In the genomic region with DNA sequence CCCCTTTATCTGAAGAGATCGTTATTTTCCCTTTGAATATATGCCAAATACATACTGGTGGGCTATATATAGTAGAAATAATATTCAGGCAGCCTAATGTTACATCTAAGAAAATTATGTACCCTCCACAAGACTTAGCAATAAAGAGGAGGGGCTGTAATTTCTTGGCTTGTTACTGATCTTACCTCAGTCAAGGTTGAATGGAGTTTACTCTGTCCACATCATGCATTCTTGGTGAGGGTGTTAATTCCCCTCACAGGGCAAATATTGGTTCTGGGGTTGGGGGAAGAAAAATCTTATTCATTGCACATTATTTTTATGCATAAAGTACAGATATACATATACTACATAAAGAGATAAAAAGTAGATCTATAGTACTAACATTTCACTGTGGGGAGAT, we compare ENCODE assay signal across 25 cellular contexts.
DNase-seq lines count a peak whose midpoint lies in the region; ATAC-seq and TF ChIP-seq lines count a peak whose summit lies in the region.
"Had no signal": no experiment of that assay in that cellular context is flagged by ENCODE, and none has a peak within 500 bp of the region (broad histone marks: within the 10 kb centered on the region; RNA-seq: fewer than 3 reads in every experiment).

No MANE protein-coding gene starts in this region.

- intact Hi-C loops in activated T-helper 2 cell treated with anti-CD3 and anti-CD28 coated beads, Interferon-gamma antibody, Interleukin-2, Interleukin-4, amounts not matched to agents 10 μg/mL and 5 μg/mL and 100 μg/mL, durations not matched to agents 14 hours and 24 hours and 36 hours (cut with micrococcal nuclease), result loop anchor here (5.0 kb wide), 2 partner anchors 192 to 628 kb away; a partner anchor contains a TSS
- intact Hi-C loops in cardiac septum (cut with DNase I), result no loop called here
- intact Hi-C loops in left ventricle myocardium inferior (cut with micrococcal nuclease), result no loop called here

- H3K27me3 ChIP-seq in left ventricle myocardium inferior (ENCODE audit: low read depth), result no peaks in the 10 kb centered on the region
- H3K27me3 ChIP-seq: adrenal gland, neural progenitor cell had no signal

- no peaks in the 10 kb centered on the region for H3K27me3 Mint-ChIP-seq in activated naive CD4-positive, alpha-beta T cell treated with anti-CD3 and anti-CD28 coated beads, Interleukin-2, amount 50 U/mL, for 24 hours
- H3K27me3 Mint-ChIP-seq in activated T-helper 2 cell treated with anti-CD3 and anti-CD28 coated beads, Interferon-gamma antibody, Interleukin-2, Interleukin-4, amounts not matched to agents 10 μg/mL and 5 μg/mL and 100 μg/mL, durations not matched to agents 14 hours and 24 hours and 36 hours (ENCODE audit: low read depth), result no peaks in the 10 kb centered on the region
- H3K27me3 Mint-ChIP-seq: stimulated activated naive CD8-positive, alpha-beta T cell treated with anti-CD3 and anti-CD28 coated beads, Interleukin-15, amount 100 ng/mL, for 72 hours; T-cell had no signal

- no peak overlapping the region for H3K4me3 Mint-ChIP-seq in activated naive CD4-positive, alpha-beta T cell treated with anti-CD3 and anti-CD28 coated beads, Interleukin-2, amount 50 U/mL, for 24 hours
- no peak overlapping the region for H3K4me3 Mint-ChIP-seq in activated T-helper 2 cell treated with anti-CD3 and anti-CD28 coated beads, Interferon-gamma antibody, Interleukin-2, Interleukin-4, amounts not matched to agents 10 μg/mL and 5 μg/mL and 100 μg/mL, durations not matched to agents 14 hours and 24 hours and 36 hours (ENCODE audit: low read depth)
- H3K4me3 Mint-ChIP-seq: neural progenitor cell, T-cell had no signal

- no peak for TF ChIP-seq CTCF in left ventricle myocardium inferior (IDR thresholded peaks at IDR 0.05; ENCODE audit: borderline replicate concordance)

- no peaks in the 10 kb centered on the region for H3K9me3 ChIP-seq in left ventricle myocardium inferior (replicated peaks)
- H3K9me3 ChIP-seq: adrenal gland, Caco-2, HAP-1, mucosa of descending colon had no signal

- H3K4me1 ChIP-seq in left ventricle myocardium inferior, result peaks cover 11% of the 10 kb centered on the region
- H3K4me1 ChIP-seq: adrenal gland, Caco-2, HAP-1 had no signal

- H3K4me3 ChIP-seq in left ventricle myocardium inferior, result no peak overlapping the region
- H3K4me3 ChIP-seq: adrenal gland, HAP-1, K562, mucosa of descending colon, neural progenitor cell, smooth muscle cell had no signal

- H3K4me1 Mint-ChIP-seq in activated naive CD4-positive, alpha-beta T cell treated with anti-CD3 and anti-CD28 coated beads, Interleukin-2, amount 50 U/mL, for 24 hours, result peaks cover 47% of the 10 kb centered on the region
- peaks cover 37% of the 10 kb centered on the region for H3K4me1 Mint-ChIP-seq in activated T-helper 2 cell treated with anti-CD3 and anti-CD28 coated beads, Interferon-gamma antibody, Interleukin-2, Interleukin-4, amounts not matched to agents 10 μg/mL and 5 μg/mL and 100 μg/mL, durations not matched to agents 14 hours and 24 hours and 36 hours (ENCODE audit: low read depth)

- no peak for DNase-seq in activated naive CD4-positive, alpha-beta T cell treated with anti-CD3 and anti-CD28 coated beads, Interleukin-2, amount 50 U/mL, for 72 hours (ENCODE audit: low spot score in 2 of 2)
- no peak for DNase-seq in activated T-helper 2 cell treated with anti-CD3 and anti-CD28 coated beads, Interferon-gamma antibody, Interleukin-2, Interleukin-4, amounts not matched to agents 10 μg/mL and 5 μg/mL and 100 μg/mL, durations not matched to agents 14 hours and 24 hours and 36 hours (ENCODE audit: low spot score)
- DNase-seq in cardiac septum (ENCODE audit: low spot score), result no peak
- no peak for DNase-seq in activated effector memory CD4-positive, alpha-beta T cell treated with Interleukin-2 at 50 U/mL for 16 hours
- no peak for DNase-seq in NCI-H1048 (lab: John Stamatoyannopoulos, UW)
- no peak for DNase-seq in left ventricle myocardium inferior
- DNase-seq: activated CD4-positive, alpha-beta T cell treated with anti-CD3 and anti-CD28 coated beads for 48 hours; activated effector memory CD4-positive, alpha-beta T cell treated with anti-CD3 and anti-CD28 coated beads, Interleukin-2, amount 50 U/mL, for 16 hours; adrenal gland; Caco-2; dermis blood vessel endothelial cell; mucosa of descending colon; NCI-H187; NCI-H774; OCI-M1; SIG-M5; stimulated activated CD4-positive, alpha-beta T cell treated with anti-CD3 and anti-CD28 coated beads, Interleukin-2, amount 100 ng/mL, for 48 hours; stimulated activated naive CD8-positive, alpha-beta T cell treated with anti-CD3 and anti-CD28 coated beads, Interleukin-15, amount 100 ng/mL, for 72 hours; T-cell had no signal

- no peak for ATAC-seq in activated naive CD4-positive, alpha-beta T cell treated with anti-CD3 and anti-CD28 coated beads, Interleukin-2, amount 50 U/mL, for 72 hours
- peak; percentile 22 for ATAC-seq in HG03159 (IDR thresholded peaks at IDR 0.05; ENCODE audit: unreplicated experiment)
- ATAC-seq: K562, mucosa of descending colon, T-cell had no signal

- H3K36me3 ChIP-seq in left ventricle myocardium inferior, result no peaks in the 10 kb centered on the region
- H3K36me3 ChIP-seq: adrenal gland, HAP-1, neural progenitor cell had no signal

- H3K27ac ChIP-seq in left ventricle myocardium inferior (replicated peaks), result no peak overlapping the region
- H3K27ac ChIP-seq: adrenal gland, neural progenitor cell had no signal

- H3K9me3 Mint-ChIP-seq in activated naive CD4-positive, alpha-beta T cell treated with anti-CD3 and anti-CD28 coated beads, Interleukin-2, amount 50 U/mL, for 24 hours, result no peaks in the 10 kb centered on the region
- H3K9me3 Mint-ChIP-seq in activated naive CD4-positive, alpha-beta T cell treated with anti-CD3 and anti-CD28 coated beads, Interleukin-2, amount 50 U/mL, for 72 hours, result no peaks in the 10 kb centered on the region
- H3K9me3 Mint-ChIP-seq in activated T-helper 2 cell treated with anti-CD3 and anti-CD28 coated beads, Interferon-gamma antibody, Interleukin-2, Interleukin-4, amounts not matched to agents 10 μg/mL and 5 μg/mL and 100 μg/mL, durations not matched to agents 14 hours and 24 hours and 36 hours, result no peaks in the 10 kb centered on the region
- H3K9me3 Mint-ChIP-seq: neural progenitor cell; stimulated activated naive CD8-positive, alpha-beta T cell treated with anti-CD3 and anti-CD28 coated beads, Interleukin-15, amount 100 ng/mL, for 72 hours; T-cell had no signal

- H3K36me3 Mint-ChIP-seq in activated naive CD4-positive, alpha-beta T cell treated with anti-CD3 and anti-CD28 coated beads, Interleukin-2, amount 50 U/mL, for 24 hours, result peaks cover 6% of the 10 kb centered on the region
- peaks cover 0 to 7% of the 10 kb centered on the region in 2 donors for H3K36me3 Mint-ChIP-seq in activated naive CD4-positive, alpha-beta T cell treated with anti-CD3 and anti-CD28 coated beads, Interleukin-2, amount 50 U/mL, for 72 hours
- H3K36me3 Mint-ChIP-seq in activated T-helper 2 cell treated with anti-CD3 and anti-CD28 coated beads, Interferon-gamma antibody, Interleukin-2, Interleukin-4, amounts not matched to agents 10 μg/mL and 5 μg/mL and 100 μg/mL, durations not matched to agents 14 hours and 24 hours and 36 hours (ENCODE audit: low read depth), result no peaks in the 10 kb centered on the region
- H3K36me3 Mint-ChIP-seq: neural progenitor cell had no signal

- H3K27ac Mint-ChIP-seq in activated naive CD4-positive, alpha-beta T cell treated with anti-CD3 and anti-CD28 coated beads, Interleukin-2, amount 50 U/mL, for 24 hours, result peak overlapping the region; percentile 30
- no peak overlapping the region for H3K27ac Mint-ChIP-seq in activated naive CD4-positive, alpha-beta T cell treated with anti-CD3 and anti-CD28 coated beads, Interleukin-2, amount 50 U/mL, for 72 hours
- H3K27ac Mint-ChIP-seq in activated T-helper 2 cell treated with anti-CD3 and anti-CD28 coated beads, Interferon-gamma antibody, Interleukin-2, Interleukin-4, amounts not matched to agents 10 μg/mL and 5 μg/mL and 100 μg/mL, durations not matched to agents 14 hours and 24 hours and 36 hours, result peak overlapping the region; percentile 4
- H3K27ac Mint-ChIP-seq: neural progenitor cell; stimulated activated naive CD8-positive, alpha-beta T cell treated with anti-CD3 and anti-CD28 coated beads, Interleukin-15, amount 100 ng/mL, for 72 hours; T-cell had no signal

Comparison
In these comparisons a context has a peak if more than half of its experiments do, and no peak if none do; other contexts are left out.
1. H3K27ac Mint-ChIP-seq: peak in activated naive CD4-positive, alpha-beta T cell treated with anti-CD3 and anti-CD28 coated beads, Interleukin-2, amount 50 U/mL, for 24 hours (single experiment) and activated T-helper 2 cell treated with anti-CD3 and anti-CD28 coated beads, Interferon-gamma antibody, Interleukin-2, Interleukin-4, amounts not matched to agents 10 μg/mL and 5 μg/mL and 100 μg/mL, durations not matched to agents 14 hours and 24 hours and 36 hours (single experiment); none in activated naive CD4-positive, alpha-beta T cell treated with anti-CD3 and anti-CD28 coated beads, Interleukin-2, amount 50 U/mL, for 72 hours (0 of 2).